ENCODE assay signal across 8 cellular contexts in genomic region chr1:150149490-150150453, GRCh38. TPM values are rescaled to one million over a fixed set of nuclear protein-coding genes. Genes with fewer than 3 reads are reported as not detected.
A peak's percentile ranks its signal among the peaks of the same experiment; 100 is the strongest.
DNase-seq lines count a peak whose midpoint lies in the region; ATAC-seq and TF ChIP-seq lines count a peak whose summit lies in the region.

TSS of gene PLEKHO1 (plus strand) at chr1:150149916. CDS start at chr1:150150258, 342 bp downstream.

- H3K27me3 ChIP-seq in Peyer's patch: no peaks in the 10 kb centered on the region

- H3K36me3 Mint-ChIP-seq in activated T-helper 2 cell treated with anti-CD3 and anti-CD28 coated beads, Interferon-gamma antibody, Interleukin-2, Interleukin-4, amounts not matched to agents 10 μg/mL and 5 μg/mL and 100 μg/mL, durations not matched to agents 14 hours and 24 hours and 36 hours (ENCODE audit: low read depth): peaks cover 35% of the 10 kb centered on the region
- H3K36me3 Mint-ChIP-seq in nephron (ENCODE audit: low read depth): peaks cover 29% of the 10 kb centered on the region

- peak within 1 kb of the TSS; percentile 62 to 91 (median 82) for H3K4me3 ChIP-seq in Peyer's patch
- peak within 1 kb of the TSS; percentile 70 for H3K4me3 ChIP-seq in fibroblast of mammary gland (ENCODE audit: control insufficient read depth, low read depth, low read length)

- no peaks in the 10 kb centered on the region for H3K9me3 Mint-ChIP-seq in activated T-helper 2 cell treated with anti-CD3 and anti-CD28 coated beads, Interferon-gamma antibody, Interleukin-2, Interleukin-4, amounts not matched to agents 10 μg/mL and 5 μg/mL and 100 μg/mL, durations not matched to agents 14 hours and 24 hours and 36 hours
- H3K9me3 Mint-ChIP-seq in nephron: no peaks in the 10 kb centered on the region
- H3K9me3 Mint-ChIP-seq in stimulated activated naive CD8-positive, alpha-beta T cell treated with anti-CD3 and anti-CD28 coated beads, Interleukin-15, amount 100 ng/mL, for 72 hours: no peaks in the 10 kb centered on the region

- H3K27me3 Mint-ChIP-seq in activated T-helper 2 cell treated with anti-CD3 and anti-CD28 coated beads, Interferon-gamma antibody, Interleukin-2, Interleukin-4, amounts not matched to agents 10 μg/mL and 5 μg/mL and 100 μg/mL, durations not matched to agents 14 hours and 24 hours and 36 hours (ENCODE audit: low read depth): peaks cover 23% of the 10 kb centered on the region
- no peaks in the 10 kb centered on the region for H3K27me3 Mint-ChIP-seq in nephron (ENCODE audit: low read depth)
- peaks cover 33% of the 10 kb centered on the region for H3K27me3 Mint-ChIP-seq in stimulated activated naive CD8-positive, alpha-beta T cell treated with anti-CD3 and anti-CD28 coated beads, Interleukin-15, amount 100 ng/mL, for 72 hours

- no peak for TF ChIP-seq CTCF in Peyer's patch (IDR thresholded peaks at IDR 0.05)
- TF ChIP-seq CTCF in fibroblast of mammary gland (conservative IDR thresholded peaks at IDR 0.05; ENCODE audit: control insufficient read depth, insufficient read depth, low read depth, low read length): no peak
- TF ChIP-seq CTCF in nephron (IDR thresholded peaks at IDR 0.05; ENCODE audit: unreplicated experiment in 3 of 3): no peak

- peak in 1 of 2 donors; percentile 54 for TF ChIP-seq POLR2A in Peyer's patch (IDR thresholded peaks at IDR 0.05)

- peak; percentile 59 for ATAC-seq in HG03521 (IDR thresholded peaks at IDR 0.05; ENCODE audit: unreplicated experiment)
- ATAC-seq in stimulated activated naive CD8-positive, alpha-beta T cell treated with anti-CD3 and anti-CD28 coated beads, Interleukin-15, amount 100 ng/mL, for 72 hours: peak; percentile 79

- peaks cover 0 to 5% (median 0%) of the 10 kb centered on the region in 3 donors for H3K36me3 ChIP-seq in Peyer's patch

- peak within 1 kb of the TSS; percentile 83 for H3K27ac Mint-ChIP-seq in activated T-helper 2 cell treated with anti-CD3 and anti-CD28 coated beads, Interferon-gamma antibody, Interleukin-2, Interleukin-4, amounts not matched to agents 10 μg/mL and 5 μg/mL and 100 μg/mL, durations not matched to agents 14 hours and 24 hours and 36 hours
- H3K27ac Mint-ChIP-seq in nephron: peak within 1 kb of the TSS; percentile 93 to 99 (median 98)
- peak within 1 kb of the TSS; percentile 54 to 87 for H3K27ac Mint-ChIP-seq in stimulated activated naive CD8-positive, alpha-beta T cell treated with anti-CD3 and anti-CD28 coated beads, Interleukin-15, amount 100 ng/mL, for 72 hours

- H3K4me1 Mint-ChIP-seq in activated T-helper 2 cell treated with anti-CD3 and anti-CD28 coated beads, Interferon-gamma antibody, Interleukin-2, Interleukin-4, amounts not matched to agents 10 μg/mL and 5 μg/mL and 100 μg/mL, durations not matched to agents 14 hours and 24 hours and 36 hours (ENCODE audit: low read depth): peaks cover 48% of the 10 kb centered on the region
- H3K4me1 Mint-ChIP-seq in nephron: peaks cover 71% of the 10 kb centered on the region
- H3K4me1 Mint-ChIP-seq in stimulated activated naive CD8-positive, alpha-beta T cell treated with anti-CD3 and anti-CD28 coated beads, Interleukin-15, amount 100 ng/mL, for 72 hours: peaks cover 77% of the 10 kb centered on the region

- peaks cover 0 to 21% (median 6%) of the 10 kb centered on the region in 4 donors for H3K4me1 ChIP-seq in Peyer's patch

- no peaks in the 10 kb centered on the region for H3K9me3 ChIP-seq in Peyer's patch

- intact Hi-C loops in activated T-helper 2 cell treated with anti-CD3 and anti-CD28 coated beads, Interferon-gamma antibody, Interleukin-2, Interleukin-4, amounts not matched to agents 10 μg/mL and 5 μg/mL and 100 μg/mL, durations not matched to agents 14 hours and 24 hours and 36 hours (cut with micrococcal nuclease): loop anchor here (2.0 kb wide), 1 partner anchor 39 kb away; no protein-coding TSS in a partner anchor

- peak within 1 kb of the TSS; percentile 93 to 97 (median 96) for H3K27ac ChIP-seq in Peyer's patch

- DNase-seq in NCI-H524 (lab: John Stamatoyannopoulos, UW) (peak; percentile 29 to 61), NCI-H524 treated with DMSO at 0.1 percent for 48 hours (lab: John Stamatoyannopoulos, UW) (no peak), Peyer's patch (peak; percentile 82 to 96 (median 92)), fibroblast of mammary gland (ENCODE audit: low read depth) (peak; percentile 79)
- DNase-seq in activated T-helper 2 cell treated with anti-CD3 and anti-CD28 coated beads, Interferon-gamma antibody, Interleukin-2, Interleukin-4, amounts not matched to agents 10 μg/mL and 5 μg/mL and 100 μg/mL, durations not matched to agents 14 hours and 24 hours and 36 hours (ENCODE audit: low spot score): peak; percentile 64
- peak; percentile 62 for DNase-seq in stimulated activated naive CD8-positive, alpha-beta T cell treated with anti-CD3 and anti-CD28 coated beads, Interleukin-15, amount 100 ng/mL, for 72 hours

- peak within 1 kb of the TSS; percentile 88 for H3K4me3 Mint-ChIP-seq in activated T-helper 2 cell treated with anti-CD3 and anti-CD28 coated beads, Interferon-gamma antibody, Interleukin-2, Interleukin-4, amounts not matched to agents 10 μg/mL and 5 μg/mL and 100 μg/mL, durations not matched to agents 14 hours and 24 hours and 36 hours (ENCODE audit: low read depth)
- peak within 1 kb of the TSS; percentile 98 to 99 (median 98) for H3K4me3 Mint-ChIP-seq in nephron
- peak within 1 kb of the TSS; percentile 89 for H3K4me3 Mint-ChIP-seq in stimulated activated naive CD8-positive, alpha-beta T cell treated with anti-CD3 and anti-CD28 coated beads, Interleukin-15, amount 100 ng/mL, for 72 hours

RNA-seq across cellular contexts. Expression of gene PLEKHO1, which starts in this region (rescaled TPM):
- total RNA-seq in Peyer's patch: 100 to 1,000 TPM in 1 of 4 donors, 10 to 100 TPM in 3; 12.6 to 106 (median 29.6) TPM
- total RNA-seq in activated T-helper 2 cell treated with anti-CD3 and anti-CD28 coated beads, Interferon-gamma antibody, Interleukin-2, Interleukin-4, amounts not matched to agents 10 μg/mL and 5 μg/mL and 100 μg/mL, durations not matched to agents 14 hours and 24 hours and 36 hours: 29.3 and 31.2 TPM in 2 replicates
